ENCODE assay signal across 11 cellular contexts in the genomic region with DNA sequence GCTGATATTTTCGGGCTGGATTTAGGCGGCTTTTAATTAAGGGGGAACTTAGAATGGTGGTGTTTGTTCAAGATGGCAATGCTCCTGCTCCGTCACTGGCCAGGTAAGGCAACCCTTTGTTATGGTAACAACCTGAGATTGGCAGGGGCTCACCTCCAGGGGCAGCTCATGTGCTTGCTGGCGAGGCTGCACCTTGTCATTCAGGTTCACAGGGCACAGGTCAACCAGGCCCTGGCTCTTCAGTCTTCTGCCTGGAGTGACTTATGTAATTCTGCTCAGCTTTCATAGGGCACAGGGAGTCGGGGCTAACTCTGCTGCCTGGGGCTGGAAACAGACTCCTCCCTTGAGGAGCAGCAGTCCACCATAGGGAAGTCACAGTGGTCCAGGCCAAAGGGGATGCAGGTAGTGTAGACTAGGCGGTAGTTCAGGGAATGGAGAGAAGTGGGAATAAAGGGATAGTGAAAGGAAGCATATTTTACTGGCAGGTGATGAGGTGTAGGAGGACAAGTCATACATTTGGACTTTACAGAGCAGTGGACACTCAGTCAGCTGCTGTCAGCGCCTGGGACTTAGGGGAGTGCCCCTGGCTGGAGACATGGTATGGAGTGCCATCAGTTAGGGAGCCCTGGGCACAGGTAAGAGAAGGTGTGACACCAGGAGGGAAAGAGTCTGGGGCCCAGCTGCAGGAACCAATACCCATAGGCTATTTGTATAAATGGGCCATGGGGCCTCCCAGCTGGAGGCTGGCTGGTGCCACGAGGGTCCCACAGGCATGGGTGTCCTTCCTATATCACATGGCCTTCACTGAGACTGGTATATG. TPM values are rescaled to one million over a fixed set of nuclear protein-coding genes. Genes with fewer than 3 reads are reported as not detected.
DNase-seq lines count a peak whose midpoint lies in the region; ATAC-seq and TF ChIP-seq lines count a peak whose summit lies in the region.
"Had no signal": no experiment of that assay in that cellular context is flagged by ENCODE, and none has a peak within 500 bp of the region (broad histone marks: within the 10 kb centered on the region; RNA-seq: fewer than 3 reads in every experiment).

No MANE protein-coding gene starts in this region.

- H3K36me3 Mint-ChIP-seq in activated CD8-positive, alpha-beta T cell treated with anti-CD3 and anti-CD28 coated beads, Interleukin-2, amount 10 ng/mL, durations not matched to agents 7 days and 5 days (ENCODE audit: low read depth), result peaks cover 40% of the 10 kb centered on the region

- peak overlapping the region; percentile 97 for H3K4me3 Mint-ChIP-seq in activated CD8-positive, alpha-beta T cell treated with anti-CD3 and anti-CD28 coated beads, Interleukin-2, amount 10 ng/mL, durations not matched to agents 7 days and 5 days

- no peak for TF ChIP-seq CTCF in 22Rv1 (IDR thresholded peaks at IDR 0.05)
- no peak for TF ChIP-seq CTCF in GM12875 (IDR thresholded peaks at IDR 0.05; ENCODE audit: borderline replicate concordance, insufficient read depth, low read depth, low read length)
- TF ChIP-seq CTCF in liver (IDR thresholded peaks at IDR 0.05; ENCODE audit: low read depth, low read length, missing input control), result no peak
- no peak for TF ChIP-seq CTCF in gastroesophageal sphincter (IDR thresholded peaks at IDR 0.05)

- no peaks in the 10 kb centered on the region for H3K9me3 ChIP-seq in liver (ENCODE audit: control insufficient read depth in 4 of 4, low read length in 3 of 4)
- H3K9me3 ChIP-seq in gastroesophageal sphincter, result no peaks in the 10 kb centered on the region
- H3K9me3 ChIP-seq: body of pancreas had no signal

- no peak for DNase-seq in activated CD8-positive, alpha-beta T cell treated with anti-CD3 and anti-CD28 coated beads, Interleukin-2, amount 10 ng/mL, durations not matched to agents 7 days and 5 days
- DNase-seq in hippocampal formation (lab: John Stamatoyannopoulos, UW), result no peak
- no peak for DNase-seq in SHP77 (lab: John Stamatoyannopoulos, UW)
- DNase-seq: activated CD4-positive, CD25-positive, alpha-beta regulatory T cell; body of pancreas; stimulated activated CD4-positive, alpha-beta T cell treated with anti-CD3 and anti-CD28 coated beads, Interleukin-12 subunit alpha, Interleukin-12 subunit beta, amount 100 ng/mL, for 4 hours had no signal

- ATAC-seq in activated CD8-positive, alpha-beta T cell treated with anti-CD3 and anti-CD28 coated beads, Interleukin-2, amount 10 ng/mL, durations not matched to agents 7 days and 5 days, result no peak
- ATAC-seq in HG02970 (IDR thresholded peaks at IDR 0.05; ENCODE audit: low FRiP score, unreplicated experiment) (no peak), gastroesophageal sphincter (no peak)

- peaks cover 11 to 29% (median 20%) of the 10 kb centered on the region in 4 donors for H3K4me1 ChIP-seq in liver (ENCODE audit: control insufficient read depth in 4 of 4, insufficient read depth in 4 of 4, low read length in 3 of 4)
- peaks cover 0 to 54% (median 14%) of the 10 kb centered on the region in 3 donors for H3K4me1 ChIP-seq in gastroesophageal sphincter

- CTCF ChIA-PET in activated CD8-positive, alpha-beta T cell treated with anti-CD3 and anti-CD28 coated beads, Interleukin-2, amount 10 ng/mL, durations not matched to agents 7 days and 5 days (lab: Charles Lee), result interaction anchor here (0.6 to 3.2 kb wide), 13 partner anchors 10 to 735 kb away, joined by 3 to 54 read pairs (median 9); a partner anchor contains a TSS

- H3K9ac ChIP-seq in liver (ENCODE audit: low read depth in 1 of 2, low read length in 2 of 2), result no peak overlapping the region

- TF ChIP-seq EP300 in gastroesophageal sphincter (IDR thresholded peaks at IDR 0.05), result no peak

- no peak for TF ChIP-seq RAD21 in liver (IDR thresholded peaks at IDR 0.05)

- TF ChIP-seq POLR2A in gastroesophageal sphincter (IDR thresholded peaks at IDR 0.05), result no peak

- peaks cover 42% of the 10 kb centered on the region for H3K4me1 Mint-ChIP-seq in activated CD8-positive, alpha-beta T cell treated with anti-CD3 and anti-CD28 coated beads, Interleukin-2, amount 10 ng/mL, durations not matched to agents 7 days and 5 days (ENCODE audit: low read depth)

- H3K27me3 Mint-ChIP-seq in activated CD8-positive, alpha-beta T cell treated with anti-CD3 and anti-CD28 coated beads, Interleukin-2, amount 10 ng/mL, durations not matched to agents 7 days and 5 days (ENCODE audit: low read depth), result no peaks in the 10 kb centered on the region

- 63% methylated on average over 8 of the region's 8 CpGs for WGBS in liver
- 61 to 100% methylated on average over 2 to 5 of the region's 8 CpGs for WGBS in gastroesophageal sphincter (ENCODE audit: low coverage in 1 of 2), 2 donors

- H3K36me3 ChIP-seq in liver (ENCODE audit: control insufficient read depth in 4 of 4, insufficient read depth in 3 of 4, low read depth in 1 of 4, low read length in 3 of 4) (peaks cover 1 to 8% (median 5%) of the 10 kb centered on the region in 4 donors), gastroesophageal sphincter (peaks cover 0 to 20% of the 10 kb centered on the region in 2 donors)

- H3K4me3 ChIP-seq in GM12875 (ENCODE audit: low read depth, low read length) (peak overlapping the region; percentile 2), liver (ENCODE audit: low read depth in 1 of 3, low read length in 3 of 3) (no peak overlapping the region), gastroesophageal sphincter (no peak overlapping the region)

- POLR2A ChIA-PET in activated CD8-positive, alpha-beta T cell treated with anti-CD3 and anti-CD28 coated beads, Interleukin-2, amount 10 ng/mL, durations not matched to agents 7 days and 5 days (lab: Charles Lee), result interaction anchor here (0.7 to 2.0 kb wide), 5 partner anchors 17 to 120 kb away, joined by 3 to 21 read pairs (median 4); a partner anchor contains a TSS

- no peaks in the 10 kb centered on the region for H3K9me3 Mint-ChIP-seq in activated CD8-positive, alpha-beta T cell treated with anti-CD3 and anti-CD28 coated beads, Interleukin-2, amount 10 ng/mL, durations not matched to agents 7 days and 5 days (ENCODE audit: insufficient read depth)

- no peaks in the 10 kb centered on the region for H3K27me3 ChIP-seq in liver (ENCODE audit: control insufficient read depth in 4 of 4, insufficient read depth in 4 of 4, low read length in 3 of 4)
- no peaks in the 10 kb centered on the region for H3K27me3 ChIP-seq in gastroesophageal sphincter
- H3K27me3 ChIP-seq: body of pancreas had no signal

- H3K27ac ChIP-seq in 22Rv1, result peak overlapping the region; percentile 98
- H3K27ac ChIP-seq in liver (ENCODE audit: low read depth in 1 of 2, low read length in 2 of 2), result peak overlapping the region; percentile 45 to 89
- H3K27ac ChIP-seq in gastroesophageal sphincter, result peak overlapping the region in 2 of 4 donors; percentile 98

- H3K27ac Mint-ChIP-seq in activated CD8-positive, alpha-beta T cell treated with anti-CD3 and anti-CD28 coated beads, Interleukin-2, amount 10 ng/mL, durations not matched to agents 7 days and 5 days, result peak overlapping the region; percentile 99

TF ChIP-seq in liver, 16 proteins besides CTCF, POLR2A, EP300 and RAD21:
- TF ChIP-seq FOXA1 (IDR thresholded peaks at IDR 0.05) (no peak), HNF4G (IDR thresholded peaks at IDR 0.05) (peak; percentile 41), SP1 (IDR thresholded peaks at IDR 0.05) (peak; percentile 43), RXRA (IDR thresholded peaks at IDR 0.05) (peak; percentile 59 to 67), HNF4A (conservative IDR thresholded peaks at IDR 0.05) (peak; percentile 90 to 91), YY1 (IDR thresholded peaks at IDR 0.05) (peak; percentile 4), GABPA (IDR thresholded peaks at IDR 0.05 in 1 of 2, conservative IDR thresholded peaks at IDR 0.05 in 1 of 2) (no peak)

RNA-seq across cellular contexts. Expression of a gene that starts 1.3 kb away (rescaled TPM):
- total RNA-seq in activated CD8-positive, alpha-beta T cell treated with anti-CD3 and anti-CD28 coated beads, Interleukin-2, amount 10 ng/mL, durations not matched to agents 7 days and 5 days, result 1,000 to 10,000 TPM; 1,002 to 1,009 TPM
- total RNA-seq in liver, result 100 to 1,000 TPM; 108 to 207 TPM
- polyA plus RNA-seq in liver, result 1,000 to 10,000 TPM in 1 of 2 donors, 100 to 1,000 TPM in 1; 399 to 1,047 TPM
- total RNA-seq in gastroesophageal sphincter, result 100 to 1,000 TPM; 164 to 261 (median 237) TPM

RNA-seq across cellular contexts. Expression of a gene that starts 35.2 kb away (rescaled TPM):
- total RNA-seq in activated CD8-positive, alpha-beta T cell treated with anti-CD3 and anti-CD28 coated beads, Interleukin-2, amount 10 ng/mL, durations not matched to agents 7 days and 5 days, result 1 to 10 TPM; 6.7 to 7.9 TPM
- 1 to 10 TPM; 5.0 to 9.0 TPM for total RNA-seq in liver
- polyA plus RNA-seq in liver, result 1 to 10 TPM; 3.4 to 3.5 TPM
- total RNA-seq in gastroesophageal sphincter, result 10 to 100 TPM in 3 of 4 donors, 1 to 10 TPM in 1; 7.3 to 39.8 (median 18.8) TPM

RNA-seq across cellular contexts. Expression of a gene that starts 54.0 kb away (rescaled TPM):
- total RNA-seq in activated CD8-positive, alpha-beta T cell treated with anti-CD3 and anti-CD28 coated beads, Interleukin-2, amount 10 ng/mL, durations not matched to agents 7 days and 5 days, result 1 to 10 TPM; 8.1 to 10.0 TPM
- total RNA-seq in liver, result 1 to 10 TPM; 1.0 to 4.5 TPM
- polyA plus RNA-seq in liver, result 1 to 10 TPM; 3.3 to 9.3 TPM
- 1 to 10 TPM in 1 of 4 donors, not detected in 3; 1.7 TPM for total RNA-seq in gastroesophageal sphincter
